ENCODE assay signal across 10 cellular contexts in the genomic region with DNA sequence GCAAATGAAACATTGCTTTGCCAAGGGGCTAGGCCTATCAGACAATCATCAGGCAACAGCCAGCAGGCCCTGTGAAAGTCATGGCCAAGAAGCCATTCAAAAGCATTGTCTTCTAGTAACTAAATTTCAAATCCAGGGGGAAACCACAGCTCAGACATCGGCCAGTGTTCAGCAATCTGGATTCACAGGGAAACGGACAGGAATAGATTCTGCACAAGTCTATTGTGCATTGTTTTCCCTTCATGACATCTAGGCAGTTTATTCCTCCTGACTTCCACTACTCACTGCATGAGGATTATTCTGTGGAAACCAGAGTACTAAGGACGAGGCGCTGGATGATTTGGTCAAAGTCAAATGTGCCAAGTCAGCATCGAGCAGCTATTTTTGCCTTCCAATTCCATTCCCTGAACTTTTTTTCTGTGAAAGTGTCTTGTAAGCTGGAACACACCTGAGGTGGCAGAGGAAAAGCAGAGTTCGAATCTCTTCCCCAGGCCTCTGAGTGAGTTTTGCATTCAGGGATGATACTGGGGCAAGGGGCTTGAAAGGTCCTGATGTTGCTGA.
A peak's percentile ranks its signal among the peaks of the same experiment; 100 is the strongest.
DNase-seq lines count a peak whose midpoint lies in the region; ATAC-seq and TF ChIP-seq lines count a peak whose summit lies in the region.
"Had no signal": no experiment of that assay in that cellular context is flagged by ENCODE, and none has a peak within 500 bp of the region (broad histone marks: within the 10 kb centered on the region; RNA-seq: fewer than 3 reads in every experiment).

No MANE protein-coding gene starts in this region.

- H3K4me1 ChIP-seq in OCI-LY3 (ENCODE audit: low read length) (peaks cover 67% of the 10 kb centered on the region), neuronal stem cell (ENCODE audit: control insufficient read depth in 2 of 2, insufficient read depth in 1 of 2, low read depth in 1 of 2, low read length in 2 of 2) (no peaks in the 10 kb centered on the region)
- H3K4me1 ChIP-seq in effector memory CD4-positive, alpha-beta T cell (ENCODE audit: control insufficient read depth, insufficient read depth, low read length, poor library complexity, severe bottlenecking) = peaks cover 74% of the 10 kb centered on the region

- H4K91ac ChIP-seq in neuronal stem cell (ENCODE audit: low read depth, low read length, poor library complexity) = no peak overlapping the region

- peaks cover 80% of the 10 kb centered on the region for H3K4me1 Mint-ChIP-seq in CD4-positive, alpha-beta T cell (ENCODE audit: low read depth)

- H2AFZ ChIP-seq in OCI-LY3 (ENCODE audit: low read depth, low read length) = 0 out of 2 replicates have a peak overlapping the region, but pooled peaks have one; percentile 15
- H2AFZ ChIP-seq in neuronal stem cell (ENCODE audit: low read length) = peak overlapping the region; percentile 63

- H3K36me3 Mint-ChIP-seq in CD4-positive, alpha-beta T cell (ENCODE audit: low read depth) = peaks cover 31% of the 10 kb centered on the region

- H2AK5ac ChIP-seq in neuronal stem cell (ENCODE audit: low read depth, low read length) = no peak overlapping the region

- H2BK120ac ChIP-seq in neuronal stem cell (ENCODE audit: low read depth, low read length) = no peak overlapping the region

- no peaks in the 10 kb centered on the region for H3K9me3 Mint-ChIP-seq in CD4-positive, alpha-beta T cell

- in situ Hi-C loops in GM13976 (cut with MboI; ENCODE audit: low sequenced_read_pairs, unreplicated experiment) = no loop called here

- no peaks in the 10 kb centered on the region for H3K79me1 ChIP-seq in neuronal stem cell (ENCODE audit: low read depth, low read length)

- H2BK15ac ChIP-seq in neuronal stem cell (ENCODE audit: low read length) = no peak overlapping the region

- no peak overlapping the region for H3K18ac ChIP-seq in neuronal stem cell (ENCODE audit: low read length)

- H3K27ac Mint-ChIP-seq in CD4-positive, alpha-beta T cell = peak overlapping the region; percentile 89

- H3K9ac ChIP-seq in OCI-LY3 (ENCODE audit: low read length) (peak overlapping the region; percentile 83), neuronal stem cell (ENCODE audit: low read depth, low read length, poor library complexity) (no peak overlapping the region)

- POLR2A ChIA-PET in CD4-positive, alpha-beta T cell (lab: Charles Lee) = interaction anchor here (0.7 to 3.0 kb wide), 12 partner anchors 19 to 179 kb away, joined by 3 to 16 read pairs (median 4); no protein-coding TSS in a partner anchor

- no peaks in the 10 kb centered on the region for H4K20me1 ChIP-seq in OCI-LY3 (ENCODE audit: insufficient read depth, low read length)

- no peak overlapping the region for H2BK5ac ChIP-seq in neuronal stem cell (ENCODE audit: low read length)

- H3K4me3 Mint-ChIP-seq in CD4-positive, alpha-beta T cell = peak overlapping the region; percentile 84

- no peak for TF ChIP-seq CTCF in CD4-positive, alpha-beta T cell (IDR thresholded peaks at IDR 0.05)
- no peak for TF ChIP-seq CTCF in OCI-LY3 (IDR thresholded peaks at IDR 0.05; ENCODE audit: low read depth, low read length)
- TF ChIP-seq CTCF in GM13976 (IDR thresholded peaks at IDR 0.05; ENCODE audit: borderline replicate concordance, control extremely low read depth, extremely low read depth, insufficient read depth, missing control alignments) = no peak

- no peak for DNase-seq in CD4-positive, alpha-beta T cell
- no peak for DNase-seq in effector memory CD4-positive, alpha-beta T cell
- DNase-seq in neuronal stem cell (ENCODE audit: low spot score) (no peak), hepatic stellate cell (ENCODE audit: low spot score) (no peak), GM13976 (ENCODE audit: low spot score) (no peak)
- no peak for DNase-seq in stimulated activated CD4-positive, alpha-beta T cell treated with anti-CD3 and anti-CD28 coated beads, Interleukin-4, amount 100 ng/mL, for 1 hour
- DNase-seq: DMS79, NCI-H187 treated with DMSO at 0.1 percent for 48 hours had no signal

- H3K23ac ChIP-seq in neuronal stem cell (ENCODE audit: low read depth, low read length, poor library complexity) = no peak overlapping the region

- no peaks in the 10 kb centered on the region for H3K27me3 ChIP-seq in CD4-positive, alpha-beta T cell (ENCODE audit: control insufficient read depth, insufficient read depth, low read length)
- H3K27me3 ChIP-seq in OCI-LY3 (ENCODE audit: low read depth, low read length) (no peaks in the 10 kb centered on the region), neuronal stem cell (ENCODE audit: control insufficient read depth in 3 of 3, insufficient read depth in 3 of 3, low read depth in 1 of 3, low read length in 3 of 3) (peaks cover 0 to 5% (median 2%) of the 10 kb centered on the region in 3 experiments)
- H3K27me3 ChIP-seq in effector memory CD4-positive, alpha-beta T cell (replicated peaks; ENCODE audit: control insufficient read depth, insufficient read depth, low read length, poor library complexity, severe bottlenecking) = no peaks in the 10 kb centered on the region

- ATAC-seq in CD4-positive, alpha-beta T cell (ENCODE audit: poor library complexity) = no peak
- no peak for ATAC-seq in HG02678 (IDR thresholded peaks at IDR 0.05; ENCODE audit: unreplicated experiment)

- no peak overlapping the region for H3K4ac ChIP-seq in neuronal stem cell (ENCODE audit: low read length)

- H3K36me3 ChIP-seq in OCI-LY3 (replicated peaks; ENCODE audit: low read depth, low read length) (peaks cover 21% of the 10 kb centered on the region), neuronal stem cell (replicated peaks in 1 of 2; ENCODE audit: control insufficient read depth in 2 of 2, insufficient read depth in 2 of 2, low read length in 2 of 2) (no peaks in the 10 kb centered on the region)
- no peaks in the 10 kb centered on the region for H3K36me3 ChIP-seq in effector memory CD4-positive, alpha-beta T cell (ENCODE audit: control insufficient read depth, insufficient read depth, low read length)

- H3K4me2 ChIP-seq in OCI-LY3 (ENCODE audit: low read length) = peak overlapping the region; percentile 72
- no peak overlapping the region for H3K4me2 ChIP-seq in neuronal stem cell (ENCODE audit: insufficient read depth, low read length, poor library complexity, severe bottlenecking)

- CTCF ChIA-PET in CD4-positive, alpha-beta T cell (lab: Charles Lee) = interaction anchor here (1.0 to 1.2 kb wide), 3 partner anchors 21 to 179 kb away, joined by 3 to 4 read pairs (median 4); no protein-coding TSS in a partner anchor

- WGBS in neuronal stem cell (ENCODE audit: extremely low coverage in 2 of 2, insufficient read length in 2 of 2, insufficient replicate concordance in 1 of 2), 2 donors = no CpG with 5 or more reads among the region's 6 CpGs

- peak overlapping the region; percentile 58 for H3K27ac ChIP-seq in CD4-positive, alpha-beta T cell (ENCODE audit: low read depth, low read length)
- H3K27ac ChIP-seq in OCI-LY3 (ENCODE audit: low read length) (peak overlapping the region; percentile 98), neuronal stem cell (replicated peaks; ENCODE audit: low read length) (no peak overlapping the region)
- peak overlapping the region; percentile 55 for H3K27ac ChIP-seq in effector memory CD4-positive, alpha-beta T cell (ENCODE audit: insufficient read depth, low read length, poor library complexity, severe bottlenecking)

- H3K79me2 ChIP-seq in OCI-LY3 (ENCODE audit: low read length) = 0 out of 2 replicates have a peak, but pooled peaks cover 7% of the 10 kb centered on the region

- H3K9me3 ChIP-seq in CD4-positive, alpha-beta T cell (ENCODE audit: control insufficient read depth, low read length) = no peaks in the 10 kb centered on the region
- H3K9me3 ChIP-seq in OCI-LY3 (ENCODE audit: insufficient read depth, low read length) = no peaks in the 10 kb centered on the region
- H3K9me3 ChIP-seq in effector memory CD4-positive, alpha-beta T cell (ENCODE audit: control insufficient read depth, low read length) = no peaks in the 10 kb centered on the region
- H3K9me3 ChIP-seq in neuronal stem cell (replicated peaks in 1 of 2; ENCODE audit: control insufficient read depth in 2 of 2, insufficient read depth in 1 of 2, low read depth in 1 of 2, low read length in 2 of 2) = no peaks in the 10 kb centered on the region

- H4K8ac ChIP-seq in neuronal stem cell (ENCODE audit: low read depth, low read length) = no peak overlapping the region

- H3K4me3 ChIP-seq in OCI-LY3 (ENCODE audit: low read length) (peak overlapping the region; percentile 55), neuronal stem cell (ENCODE audit: low read length in 2 of 2) (no peak overlapping the region)
- no peak overlapping the region for H3K4me3 ChIP-seq in effector memory CD4-positive, alpha-beta T cell (ENCODE audit: insufficient read depth, low read depth, low read length, poor library complexity, severe bottlenecking)

- no peaks in the 10 kb centered on the region for H3K27me3 Mint-ChIP-seq in CD4-positive, alpha-beta T cell

- H2BK12ac ChIP-seq in neuronal stem cell (ENCODE audit: low read length) = no peak overlapping the region

- no peak overlapping the region for H3K14ac ChIP-seq in neuronal stem cell (ENCODE audit: low read length)

- intact Hi-C loops in CD4-positive, alpha-beta T cell (cut with DNase I, micrococcal nuclease) = loop anchor here (5.0 kb wide), 3 partner anchors 39 to 179 kb away; no protein-coding TSS in a partner anchor
